20 cellular contexts compared by ENCODE assay signal in the genomic region with DNA sequence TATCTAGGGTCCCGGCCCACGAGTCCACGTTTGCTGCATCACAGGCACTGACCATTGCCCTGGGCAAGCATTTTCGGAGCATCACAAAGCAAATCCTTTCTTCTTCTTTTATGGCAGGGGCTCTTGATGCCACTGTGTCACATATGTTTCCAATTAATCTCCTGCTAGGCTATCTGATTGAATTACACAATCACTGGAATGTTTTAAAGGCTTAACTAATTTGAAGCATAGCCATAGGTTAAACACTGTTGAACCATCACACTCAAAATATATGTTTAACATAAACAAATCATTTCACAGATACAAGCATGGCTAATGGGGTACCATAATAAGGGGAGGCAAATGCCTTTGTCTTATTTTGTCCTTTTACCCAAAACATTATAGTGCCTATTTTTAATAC.
DNase-seq lines count a peak whose midpoint lies in the region; ATAC-seq and TF ChIP-seq lines count a peak whose summit lies in the region.
"Had no signal": no experiment of that assay in that cellular context is flagged by ENCODE, and none has a peak within 500 bp of the region (broad histone marks: within the 10 kb centered on the region; RNA-seq: fewer than 3 reads in every experiment).

No MANE protein-coding gene starts in this region.

- intact Hi-C loops in A673 (cut with micrococcal nuclease; ENCODE audit: unreplicated experiment): no loop called here

- peak; percentile 46 for DNase-seq in A673 (ENCODE audit: low spot score)
- peak; percentile 2 for DNase-seq in GM23248
- peak; percentile 78 for DNase-seq in SK-N-DZ (ENCODE audit: low spot score)
- peak; percentile 73 for DNase-seq in adipocyte (ENCODE audit: low read depth)
- no peak for DNase-seq in middle frontal gyrus (ENCODE audit: extremely low spot score, low spot score)
- DNase-seq in activated naive CD8-positive, alpha-beta T cell treated with anti-CD3 and anti-CD28 coated beads, Interleukin-2, amount 50 U/mL, for 24 hours: no peak
- no peak for DNase-seq in activated naive CD4-positive, alpha-beta T cell treated with Interleukin-2 at 50 U/mL for 16 hours
- DNase-seq: 8988T; BE2C; C1 segment of cervical spinal cord; CD4-positive, CD25-positive, alpha-beta regulatory T cell; CD8-positive, alpha-beta memory T cell; COR-L47; DMS 273 treated with DMSO at 0.1 percent for 48 hours; DMS53; DND-41 had no signal

- H3K27me3 Mint-ChIP-seq in activated naive CD8-positive, alpha-beta T cell treated with anti-CD3 and anti-CD28 coated beads, Interleukin-2, amount 50 U/mL, for 24 hours: no peaks in the 10 kb centered on the region
- H3K27me3 Mint-ChIP-seq: CD4-positive, CD25-positive, alpha-beta regulatory T cell; CD8-positive, alpha-beta memory T cell had no signal

- no peaks in the 10 kb centered on the region for H3K4me1 ChIP-seq in A673 (ENCODE audit: insufficient read depth, low read length, poor library complexity, severe bottlenecking)
- no peaks in the 10 kb centered on the region for H3K4me1 ChIP-seq in GM23248 (ENCODE audit: insufficient read depth)
- no peaks in the 10 kb centered on the region for H3K4me1 ChIP-seq in adipocyte (ENCODE audit: control insufficient read depth, insufficient read depth, low read length)
- H3K4me1 ChIP-seq: BE2C, HAP-1 had no signal

- no peak overlapping the region for H3K4me3 ChIP-seq in A673 (ENCODE audit: low read depth, low read length, poor library complexity, severe bottlenecking)
- no peak overlapping the region for H3K4me3 ChIP-seq in GM23248
- no peak overlapping the region for H3K4me3 ChIP-seq in adipocyte (ENCODE audit: low read length)
- H3K4me3 ChIP-seq: HAP-1 had no signal

- no peaks in the 10 kb centered on the region for H3K9me3 ChIP-seq in A673 (ENCODE audit: low read depth, low read length, poor library complexity, severe bottlenecking)
- H3K9me3 ChIP-seq in GM23248 (ENCODE audit: low read depth): no peaks in the 10 kb centered on the region
- peaks cover 8% of the 10 kb centered on the region for H3K9me3 ChIP-seq in adipocyte (ENCODE audit: control insufficient read depth, low read length)
- H3K9me3 ChIP-seq: BE2C, HAP-1 had no signal

- no peaks in the 10 kb centered on the region for H3K36me3 ChIP-seq in A673 (ENCODE audit: insufficient read depth, low read length, poor library complexity, severe bottlenecking)
- H3K36me3 ChIP-seq in GM23248 (ENCODE audit: low read depth): no peaks in the 10 kb centered on the region
- H3K36me3 ChIP-seq in adipocyte (ENCODE audit: control insufficient read depth, insufficient read depth, low read length, severe bottlenecking): no peaks in the 10 kb centered on the region
- H3K36me3 ChIP-seq: BE2C, HAP-1 had no signal

- H3F3A ChIP-seq in GM23248 (ENCODE audit: insufficient read depth): no peaks in the 10 kb centered on the region

- no peak for TF ChIP-seq CTCF in A673 (conservative IDR thresholded peaks at IDR 0.05; ENCODE audit: low read depth, low read length)

- POLR2A ChIA-PET in A673 (lab: Charles Lee; ENCODE audit: low non-redundant PET): no interaction called here

- ATAC-seq in activated naive CD8-positive, alpha-beta T cell treated with anti-CD3 and anti-CD28 coated beads, Interleukin-2, amount 50 U/mL, for 24 hours: no peak
- ATAC-seq in HG03095 (IDR thresholded peaks at IDR 0.05; ENCODE audit: unreplicated experiment): no peak
- ATAC-seq: HepG2 had no signal

- H4K20me1 ChIP-seq in GM23248 (ENCODE audit: insufficient read depth): no peaks in the 10 kb centered on the region

- no peaks in the 10 kb centered on the region for H3K36me3 Mint-ChIP-seq in activated naive CD8-positive, alpha-beta T cell treated with anti-CD3 and anti-CD28 coated beads, Interleukin-2, amount 50 U/mL, for 24 hours (ENCODE audit: low read depth)
- H3K36me3 Mint-ChIP-seq: CD4-positive, CD25-positive, alpha-beta regulatory T cell; CD8-positive, alpha-beta memory T cell; IgD-negative memory B cell had no signal

- peaks cover 6% of the 10 kb centered on the region for H3K9me3 Mint-ChIP-seq in activated naive CD8-positive, alpha-beta T cell treated with anti-CD3 and anti-CD28 coated beads, Interleukin-2, amount 50 U/mL, for 24 hours

- CTCF ChIA-PET in A673 (lab: Charles Lee): no interaction called here

- H3K27ac ChIP-seq in A673 (ENCODE audit: low read depth, low read length, poor library complexity, severe bottlenecking): no peak overlapping the region
- H3K27ac ChIP-seq in GM23248: no peak overlapping the region

- H3K9ac ChIP-seq in GM23248 (no peak overlapping the region), adipocyte (ENCODE audit: low read length) (no peak overlapping the region)

- in situ Hi-C loops in GM23248 (cut with MboI): no loop called here

- no TSS peak for BruUV-seq in A673 (replicated peaks; lab: Mats Ljungman, UMichigan)

- H3K27me3 ChIP-seq in A673 (replicated peaks; ENCODE audit: insufficient read depth, low read depth, low read length, poor library complexity) (no peaks in the 10 kb centered on the region), GM23248 (replicated peaks; ENCODE audit: insufficient read depth) (no peaks in the 10 kb centered on the region), adipocyte (replicated peaks; ENCODE audit: control insufficient read depth, insufficient read depth, low read length) (no peaks in the 10 kb centered on the region)
- H3K27me3 ChIP-seq: BE2C had no signal

- WGBS in GM23248 (ENCODE audit: low coverage in 1 of 2, low lambda C conversion rate in 2 of 2, missing lambda C conversion rate in 2 of 2), 2 experiments: 7 to 9% methylated on average over 4 of the region's 4 CpGs

- H3K27ac Mint-ChIP-seq in activated naive CD8-positive, alpha-beta T cell treated with anti-CD3 and anti-CD28 coated beads, Interleukin-2, amount 50 U/mL, for 24 hours: no peak overlapping the region
- H3K27ac Mint-ChIP-seq: CD4-positive, CD25-positive, alpha-beta regulatory T cell; CD8-positive, alpha-beta memory T cell; IgD-negative memory B cell had no signal

- H3K4me3 Mint-ChIP-seq in activated naive CD8-positive, alpha-beta T cell treated with anti-CD3 and anti-CD28 coated beads, Interleukin-2, amount 50 U/mL, for 24 hours: no peak overlapping the region
- H3K4me3 Mint-ChIP-seq: CD4-positive, CD25-positive, alpha-beta regulatory T cell; CD8-positive, alpha-beta memory T cell; IgD-negative memory B cell had no signal

- H3K4me2 ChIP-seq in GM23248 (ENCODE audit: unreplicated experiment): no peak overlapping the region

- H3K79me2 ChIP-seq in GM23248 (ENCODE audit: insufficient read depth): no peaks in the 10 kb centered on the region

- no peaks in the 10 kb centered on the region for H3K4me1 Mint-ChIP-seq in activated naive CD8-positive, alpha-beta T cell treated with anti-CD3 and anti-CD28 coated beads, Interleukin-2, amount 50 U/mL, for 24 hours
- H3K4me1 Mint-ChIP-seq: CD4-positive, CD25-positive, alpha-beta regulatory T cell; CD8-positive, alpha-beta memory T cell; IgD-negative memory B cell had no signal

- no peaks in the 10 kb centered on the region for H3K9me2 ChIP-seq in GM23248 (ENCODE audit: insufficient read depth)

- H2AFZ ChIP-seq in GM23248: no peak overlapping the region

Comparison
In these comparisons a context has a peak if more than half of its experiments do, and no peak if none do; other contexts are left out.
1. DNase-seq: peak in A673 (single experiment), GM23248 (single experiment), SK-N-DZ (single experiment) and adipocyte (single experiment); none in middle frontal gyrus (single experiment), activated naive CD8-positive, alpha-beta T cell treated with anti-CD3 and anti-CD28 coated beads, Interleukin-2, amount 50 U/mL, for 24 hours (single experiment) and activated naive CD4-positive, alpha-beta T cell treated with Interleukin-2 at 50 U/mL for 16 hours (single experiment).